19 cellular contexts compared by ENCODE assay signal in the genomic region with DNA sequence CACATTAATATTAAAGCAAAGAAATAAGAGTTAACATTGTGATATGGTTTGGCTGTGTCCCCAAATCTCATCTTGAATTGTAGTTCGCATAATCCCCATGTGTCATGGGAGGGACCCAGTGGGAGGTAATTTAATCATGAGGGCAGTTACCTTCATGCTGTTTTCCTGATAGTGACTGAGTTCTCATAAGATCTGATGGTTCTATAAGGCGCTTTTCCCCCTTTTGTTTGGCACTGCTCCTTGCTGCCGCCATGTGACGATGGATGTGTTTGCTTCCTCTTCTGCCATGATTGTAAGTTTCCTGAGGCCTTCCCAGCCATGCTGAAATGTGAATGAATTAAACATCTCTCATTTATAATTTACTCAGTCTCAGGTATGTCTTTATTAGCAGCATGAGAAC.
"Had no signal": no experiment of that assay in that cellular context is flagged by ENCODE, and none has a peak within 500 bp of the region (broad histone marks: within the 10 kb centered on the region; RNA-seq: fewer than 3 reads in every experiment).

No MANE protein-coding gene starts in this region.

- H3K4me1 Mint-ChIP-seq: immature natural killer cell; stimulated activated naive CD8-positive, alpha-beta T cell treated with anti-CD3 and anti-CD28 coated beads, Interleukin-15, amount 100 ng/mL, for 72 hours had no signal

- H3K36me3 Mint-ChIP-seq: immature natural killer cell had no signal

- H3K27me3 ChIP-seq: gastrocnemius medialis had no signal

- H3K27ac Mint-ChIP-seq: activated T-cell treated with anti-CD3 and anti-CD28 coated beads, Interleukin-2, amount 50 U/mL, for 72 hours; immature natural killer cell; stimulated activated naive CD8-positive, alpha-beta T cell treated with anti-CD3 and anti-CD28 coated beads, Interleukin-15, amount 100 ng/mL, for 72 hours had no signal

- ATAC-seq: gastrocnemius medialis; psoas muscle; stimulated activated naive CD8-positive, alpha-beta T cell treated with anti-CD3 and anti-CD28 coated beads, Interleukin-15, amount 100 ng/mL, for 72 hours had no signal

- H3K4me3 Mint-ChIP-seq: activated T-cell treated with anti-CD3 and anti-CD28 coated beads, Interleukin-2, amount 50 U/mL, for 72 hours; immature natural killer cell; stimulated activated naive CD8-positive, alpha-beta T cell treated with anti-CD3 and anti-CD28 coated beads, Interleukin-15, amount 100 ng/mL, for 72 hours had no signal

- H3K36me3 ChIP-seq: gastrocnemius medialis, left ventricle myocardium inferior had no signal

- H3K27me3 Mint-ChIP-seq: stimulated activated naive CD8-positive, alpha-beta T cell treated with anti-CD3 and anti-CD28 coated beads, Interleukin-15, amount 100 ng/mL, for 72 hours had no signal

- DNase-seq: activated CD4-positive, CD25-positive, alpha-beta regulatory T cell treated with anti-CD3 and anti-CD28 coated beads, Interleukin-2, amount 50 U/mL, for 72 hours; activated CD8-positive, alpha-beta memory T cell treated with anti-CD3 and anti-CD28 coated beads for 24 hours; activated CD8-positive, alpha-beta memory T cell treated with anti-CD3 and anti-CD28 coated beads, Interleukin-2, amount 50 U/mL, for 48 hours; activated effector memory CD4-positive, alpha-beta T cell treated with anti-CD3 and anti-CD28 coated beads, Interleukin-2, amount 50 U/mL, for 16 hours; activated naive CD4-positive, alpha-beta T cell treated with anti-CD3 and anti-CD28 coated beads, Interleukin-2, amount 50 U/mL, for 16 hours; activated T-cell treated with anti-CD3 and anti-CD28 coated beads, Interleukin-2, amount 50 U/mL, for 72 hours; cortex of kidney; effector CD4-positive, alpha-beta T cell; gastrocnemius medialis; immature natural killer cell; kidney glomerular epithelial cell; mammary epithelial cell; psoas muscle; stimulated activated CD4-positive, alpha-beta T cell treated with anti-CD3 and anti-CD28 coated beads, Interleukin-15, amount 100 ng/mL, for 24 hours; stimulated activated CD4-positive, alpha-beta T cell treated with anti-CD3 and anti-CD28 coated beads, Interleukin-4, amount 100 ng/mL, for 1 hour; stimulated activated naive CD8-positive, alpha-beta T cell treated with anti-CD3 and anti-CD28 coated beads, Interleukin-15, amount 100 ng/mL, for 72 hours; trophoblast cell had no signal

- H3K27ac ChIP-seq: gastrocnemius medialis, left ventricle myocardium inferior, psoas muscle, skin epidermis had no signal

- H3K4me3 ChIP-seq: gastrocnemius medialis, left ventricle myocardium inferior, psoas muscle, skin epidermis had no signal

- H3K9me3 Mint-ChIP-seq: activated T-cell treated with anti-CD3 and anti-CD28 coated beads, Interleukin-2, amount 50 U/mL, for 72 hours; immature natural killer cell; stimulated activated naive CD8-positive, alpha-beta T cell treated with anti-CD3 and anti-CD28 coated beads, Interleukin-15, amount 100 ng/mL, for 72 hours had no signal

- H3K9me3 ChIP-seq: gastrocnemius medialis, left ventricle myocardium inferior, psoas muscle had no signal

- H3K4me1 ChIP-seq: gastrocnemius medialis, psoas muscle had no signal
